ENCODE assay signal across 1 cellular context in genomic region chrX:10007604-10008003, GRCh38.
TF ChIP-seq lines count a peak whose summit lies in the region.

No MANE protein-coding gene starts in this region.

TF ChIP-seq in endothelial cell of umbilical vein, 7 proteins besides CTCF, POLR2A, EP300 and RAD21 (continued from another document):
- TF ChIP-seq GATA2 (IDR thresholded peaks at IDR 0.05; ENCODE audit: insufficient read depth, insufficient read length, low read depth, low read length) (no peak), EZH2 (IDR thresholded peaks at IDR 0.05; ENCODE audit: borderline replicate concordance, low read depth, low read length, severe bottlenecking) (no peak), MAX (IDR thresholded peaks at IDR 0.05; ENCODE audit: insufficient read depth, insufficient read length) (no peak), JUN (IDR thresholded peaks at IDR 0.05; ENCODE audit: borderline replicate concordance, insufficient read depth, insufficient read length, low read depth) (no peak), MYC (IDR thresholded peaks at IDR 0.05; ENCODE audit: low read depth, low read length) (no peak), POLR2AphosphoS5 (IDR thresholded peaks at IDR 0.05; ENCODE audit: insufficient read depth, low read depth, low read length) (no peak)
